In genomic region chr2:101843471-101843870, GRCh38 we compare ENCODE assay signal across 13 cellular contexts.
DNase-seq lines count a peak whose midpoint lies in the region; ATAC-seq and TF ChIP-seq lines count a peak whose summit lies in the region.
"Had no signal": no experiment of that assay in that cellular context is flagged by ENCODE, and none has a peak within 500 bp of the region (broad histone marks: within the 10 kb centered on the region; RNA-seq: fewer than 3 reads in every experiment).

No MANE protein-coding gene starts in this region.

- DNase-seq in LHCN-M2 (ENCODE audit: low read depth) (peak; percentile 35), iris pigment epithelial cell (ENCODE audit: low read depth) (peak; percentile 43), sigmoid colon (no peak), ureter (ENCODE audit: low spot score) (no peak)
- DNase-seq in activated naive CD4-positive, alpha-beta T cell treated with anti-CD3 and anti-CD28 coated beads, Interleukin-2, amount 10 ng/mL, durations not matched to agents 7 days and 5 days, result no peak
- DNase-seq: GF-D8, GOT3, left colon, NCI-H1092 had no signal

- H3K9me3 Mint-ChIP-seq in brain, result no peaks in the 10 kb centered on the region
- H3K9me3 Mint-ChIP-seq in activated naive CD4-positive, alpha-beta T cell treated with anti-CD3 and anti-CD28 coated beads, Interleukin-2, amount 10 ng/mL, durations not matched to agents 7 days and 5 days, result no peaks in the 10 kb centered on the region

- H3K36me3 Mint-ChIP-seq in brain, result peaks cover 79% of the 10 kb centered on the region
- peaks cover 66% of the 10 kb centered on the region for H3K36me3 Mint-ChIP-seq in activated naive CD4-positive, alpha-beta T cell treated with anti-CD3 and anti-CD28 coated beads, Interleukin-2, amount 10 ng/mL, durations not matched to agents 7 days and 5 days

- H3K36me3 ChIP-seq in sigmoid colon, result peaks cover 0 to 67% (median 8%) of the 10 kb centered on the region in 4 donors

- no peaks in the 10 kb centered on the region for H3K27me3 Mint-ChIP-seq in brain
- no peaks in the 10 kb centered on the region for H3K27me3 Mint-ChIP-seq in activated naive CD4-positive, alpha-beta T cell treated with anti-CD3 and anti-CD28 coated beads, Interleukin-2, amount 10 ng/mL, durations not matched to agents 7 days and 5 days

- H3K27ac Mint-ChIP-seq in brain, result peak overlapping the region; percentile 10 to 88 (median 72)
- no peak overlapping the region for H3K27ac Mint-ChIP-seq in activated naive CD4-positive, alpha-beta T cell treated with anti-CD3 and anti-CD28 coated beads, Interleukin-2, amount 10 ng/mL, durations not matched to agents 7 days and 5 days

- 93 to 96% methylated on average over 6 of the region's 6 CpGs for WGBS in sigmoid colon, 2 donors

- TF ChIP-seq POLR2A in sigmoid colon (IDR thresholded peaks at IDR 0.05), result no peak

- intact Hi-C loops in sigmoid colon (cut with DNase I), result no loop called here

- no peak for TF ChIP-seq EP300 in sigmoid colon (IDR thresholded peaks at IDR 0.05)

- TF ChIP-seq CTCF in brain (conservative IDR thresholded peaks at IDR 0.05), result no peak
- no peak for TF ChIP-seq CTCF in sigmoid colon (IDR thresholded peaks at IDR 0.05)

- H3K9me3 ChIP-seq in sigmoid colon, result no peaks in the 10 kb centered on the region

- peaks cover 0 to 26% (median 23%) of the 10 kb centered on the region in 4 donors for H3K4me1 ChIP-seq in sigmoid colon

- no peaks in the 10 kb centered on the region for H3K27me3 ChIP-seq in sigmoid colon

- CTCF ChIA-PET in activated naive CD4-positive, alpha-beta T cell treated with anti-CD3 and anti-CD28 coated beads, Interleukin-2, amount 10 ng/mL, durations not matched to agents 7 days and 5 days (lab: Charles Lee), result no interaction called here

- H3K27ac ChIP-seq in sigmoid colon, result peak overlapping the region; percentile 50 to 58 (median 50)

- H3K4me3 ChIP-seq in sigmoid colon, result no peak overlapping the region
- H3K4me3 ChIP-seq: K562 had no signal

- peaks cover 29% of the 10 kb centered on the region for H3K4me1 Mint-ChIP-seq in brain
- H3K4me1 Mint-ChIP-seq in activated naive CD4-positive, alpha-beta T cell treated with anti-CD3 and anti-CD28 coated beads, Interleukin-2, amount 10 ng/mL, durations not matched to agents 7 days and 5 days, result peaks cover 24% of the 10 kb centered on the region

- ATAC-seq in HG03439 (IDR thresholded peaks at IDR 0.05; ENCODE audit: unreplicated experiment), result no peak
- no peak for ATAC-seq in GM19035 (IDR thresholded peaks at IDR 0.05; ENCODE audit: unreplicated experiment)
- ATAC-seq: K562, left colon had no signal

- H3K4me3 Mint-ChIP-seq in brain, result no peak overlapping the region
- H3K4me3 Mint-ChIP-seq in activated naive CD4-positive, alpha-beta T cell treated with anti-CD3 and anti-CD28 coated beads, Interleukin-2, amount 10 ng/mL, durations not matched to agents 7 days and 5 days, result no peak overlapping the region

Comparison
In these comparisons a context has a peak if more than half of its experiments do, and no peak if none do; other contexts are left out.
1. DNase-seq: peak in LHCN-M2 (single experiment) and iris pigment epithelial cell (single experiment); none in sigmoid colon (single experiment), ureter (single experiment) and activated naive CD4-positive, alpha-beta T cell treated with anti-CD3 and anti-CD28 coated beads, Interleukin-2, amount 10 ng/mL, durations not matched to agents 7 days and 5 days (single experiment).